In genomic region chr9:70053864-70054263, GRCh38 we compare ENCODE assay signal across 12 cellular contexts. TPM values are rescaled to one million over a fixed set of nuclear protein-coding genes. Genes with fewer than 3 reads are reported as not detected.
DNase-seq lines count a peak whose midpoint lies in the region; ATAC-seq and TF ChIP-seq lines count a peak whose summit lies in the region.
"Had no signal": no experiment of that assay in that cellular context is flagged by ENCODE, and none has a peak within 500 bp of the region (broad histone marks: within the 10 kb centered on the region; RNA-seq: fewer than 3 reads in every experiment).

No MANE protein-coding gene starts in this region.

- peak overlapping the region; percentile 79 to 84 for H3K27ac ChIP-seq in coronary artery
- peak overlapping the region in 3 of 8 donors; percentile 7 to 43 (median 32) for H3K27ac ChIP-seq in spleen
- H3K27ac ChIP-seq: neutrophil had no signal

- H3K4me3 Mint-ChIP-seq in Caco-2 (ENCODE audit: unreplicated experiment) = no peak overlapping the region

- no peak for ATAC-seq in omental fat pad (ENCODE audit: low FRiP score)
- ATAC-seq in activated naive CD4-positive, alpha-beta T cell treated with anti-CD3 and anti-CD28 coated beads, Interleukin-2, amount 50 U/mL, for 72 hours = no peak

- H3K36me3 ChIP-seq in Caco-2 (ENCODE audit: control insufficient read depth, insufficient read depth, low read length) (no peaks in the 10 kb centered on the region), spleen (no peaks in the 10 kb centered on the region)
- H3K36me3 ChIP-seq: adrenal gland, neutrophil had no signal

- H3K9me3 ChIP-seq in Caco-2 (no peaks in the 10 kb centered on the region), spleen (no peaks in the 10 kb centered on the region)
- H3K9me3 ChIP-seq: adrenal gland, neutrophil had no signal

- no peak overlapping the region for H3K27ac Mint-ChIP-seq in Caco-2 (ENCODE audit: unreplicated experiment)
- H3K27ac Mint-ChIP-seq in activated naive CD4-positive, alpha-beta T cell treated with anti-CD3 and anti-CD28 coated beads, Interleukin-2, amount 50 U/mL, for 72 hours = no peak overlapping the region

- WGBS in spleen, 5 donors = 19 to 35% (median 27%) methylated on average over 2 of the region's 2 CpGs

- CTCF ChIA-PET in Caco-2 (lab: Charles Lee) = no interaction called here

- H3K36me3 Mint-ChIP-seq in Caco-2 (ENCODE audit: insufficient read depth, unreplicated experiment) = no peaks in the 10 kb centered on the region
- H3K36me3 Mint-ChIP-seq in activated naive CD4-positive, alpha-beta T cell treated with anti-CD3 and anti-CD28 coated beads, Interleukin-2, amount 50 U/mL, for 72 hours = no peaks in the 10 kb centered on the region

- peak overlapping the region; percentile 20 for H3K4me3 ChIP-seq in coronary artery
- H3K4me3 ChIP-seq in Caco-2 (ENCODE audit: low read depth, low read length) = no peak overlapping the region
- no peak overlapping the region for H3K4me3 ChIP-seq in spleen
- H3K4me3 ChIP-seq: adrenal gland had no signal

- H3K4me1 Mint-ChIP-seq in Caco-2 (ENCODE audit: low read depth, unreplicated experiment) = no peaks in the 10 kb centered on the region

- no TSS peak for BruUV-seq in Caco-2 (replicated peaks; lab: Mats Ljungman, UMichigan)

- no peaks in the 10 kb centered on the region for H3K9me3 Mint-ChIP-seq in Caco-2 (ENCODE audit: unreplicated experiment)
- H3K9me3 Mint-ChIP-seq in activated naive CD4-positive, alpha-beta T cell treated with anti-CD3 and anti-CD28 coated beads, Interleukin-2, amount 50 U/mL, for 72 hours = no peaks in the 10 kb centered on the region

- no peak for TF ChIP-seq POLR2A in spleen (IDR thresholded peaks at IDR 0.05)

- peaks cover 4% of the 10 kb centered on the region for H3K27me3 Mint-ChIP-seq in Caco-2 (ENCODE audit: insufficient read depth, unreplicated experiment)

- no peak for TF ChIP-seq CTCF in coronary artery (IDR thresholded peaks at IDR 0.05)
- TF ChIP-seq CTCF in omental fat pad (IDR thresholded peaks at IDR 0.05) = no peak
- TF ChIP-seq CTCF in Caco-2 (IDR thresholded peaks at IDR 0.05; ENCODE audit: insufficient read depth in 1 of 2, low read depth in 1 of 2, low read length in 1 of 2, severe bottlenecking in 1 of 2, unreplicated experiment in 1 of 2) = no peak
- TF ChIP-seq CTCF in spleen (IDR thresholded peaks at IDR 0.05 in 8 of 11, conservative IDR thresholded peaks at IDR 0.05 in 3 of 11) = no peak

- POLR2A ChIA-PET in Caco-2 (lab: Charles Lee) = no interaction called here

- H3K27me3 ChIP-seq in Caco-2 (replicated peaks; ENCODE audit: control insufficient read depth, insufficient read depth, low read length) (no peaks in the 10 kb centered on the region), spleen (replicated peaks in 1 of 7) (peaks cover 0 to 8% (median 0%) of the 10 kb centered on the region in 7 donors)
- H3K27me3 ChIP-seq: adrenal gland, neutrophil had no signal

- H3K4me1 ChIP-seq in Caco-2 (no peaks in the 10 kb centered on the region), spleen (peaks cover 0 to 18% (median 4%) of the 10 kb centered on the region in 6 donors)

- DNase-seq in DMS53 (lab: John Stamatoyannopoulos, UW) (peak; percentile 55), NCI-H2196 (lab: John Stamatoyannopoulos, UW; ENCODE audit: unreplicated experiment) (peak; percentile 71), coronary artery (ENCODE audit: low spot score) (no peak), pons (ENCODE audit: low spot score) (peak; percentile 46), omental fat pad (ENCODE audit: low spot score) (no peak), Caco-2 (no peak), spleen (no peak)
- no peak for DNase-seq in activated naive CD4-positive, alpha-beta T cell treated with anti-CD3 and anti-CD28 coated beads, Interleukin-2, amount 50 U/mL, for 72 hours (ENCODE audit: low spot score in 2 of 2)
- DNase-seq: NCI-H1417 treated with DMSO at 0.1 percent for 48 hours; stimulated activated CD8-positive, alpha-beta memory T cell treated with anti-CD3 and anti-CD28 coated beads, Interleukin-4, amount 100 ng/mL, for 48 hours had no signal

- intact Hi-C loops in Caco-2 (cut with micrococcal nuclease; ENCODE audit: unreplicated experiment) = no loop called here
- intact Hi-C loops in spleen (cut with DNase I; ENCODE audit: low total_unique reads) = no loop called here

RNA-seq across cellular contexts. Expression of gene MAMDC2, which starts 10.2 kb away (rescaled TPM):
- total RNA-seq in omental fat pad (10 to 100 TPM in 3 of 4 donors, 1 to 10 TPM in 1; 9.0 to 43.7 (median 16.5) TPM), Caco-2 (2022) (not detected in 2 replicates), spleen (10 to 100 TPM in 6 of 7 donors, 1 to 10 TPM in 1; 9.3 to 65.5 (median 45.6) TPM)
- 1 to 10 TPM; 1.5 to 5.3 (median 2.2) TPM for polyA plus RNA-seq in spleen
- total RNA-seq in activated naive CD4-positive, alpha-beta T cell treated with anti-CD3 and anti-CD28 coated beads, Interleukin-2, amount 50 U/mL, for 72 hours = not detected

Comparison
In these comparisons a context has a peak if more than half of its experiments do, and no peak if none do; other contexts are left out.
1. DNase-seq: peak in DMS53 (single experiment), NCI-H2196 (single experiment) and pons (single experiment); none in coronary artery (single experiment), omental fat pad (single experiment), Caco-2 (0 of 2), spleen (single experiment) and activated naive CD4-positive, alpha-beta T cell treated with anti-CD3 and anti-CD28 coated beads, Interleukin-2, amount 50 U/mL, for 72 hours (0 of 2).